ENCODE assay signal across 16 cellular contexts in genomic region chr9:136024696-136025316, GRCh38.
DNase-seq lines count a peak whose midpoint lies in the region; ATAC-seq and TF ChIP-seq lines count a peak whose summit lies in the region.
"Had no signal": no experiment of that assay in that cellular context is flagged by ENCODE, and none has a peak within 500 bp of the region (broad histone marks: within the 10 kb centered on the region; RNA-seq: fewer than 3 reads in every experiment).

No MANE protein-coding gene starts in this region.

- no peaks in the 10 kb centered on the region for H3K36me3 ChIP-seq in adrenal gland (replicated peaks in 1 of 2)
- H3K36me3 ChIP-seq in skeletal muscle satellite cell (ENCODE audit: insufficient read depth, low read length), result peaks cover 26% of the 10 kb centered on the region
- peaks cover 4% of the 10 kb centered on the region; the same call in 1 of the 2 replicates for H3K36me3 ChIP-seq in PC-3 (ENCODE audit: low read depth, low read length)

- 37 to 69% (median 52%) methylated on average over 16 of the region's 16 CpGs for WGBS in adrenal gland, 4 donors

- H3K27ac ChIP-seq in adrenal gland, result peak overlapping the region in 4 of 5 donors; percentile 32 to 67 (median 56)
- H3K27ac ChIP-seq in layer of hippocampus (ENCODE audit: low read depth, low read length), result peak overlapping the region; percentile 65
- no peak overlapping the region for H3K27ac ChIP-seq in PC-3 (ENCODE audit: low read length)

- H3K9me2 ChIP-seq in PC-3 (replicated peaks; ENCODE audit: low read length), result no peaks in the 10 kb centered on the region

- no peak overlapping the region for H3K4me3 ChIP-seq in adrenal gland
- H3K4me3 ChIP-seq in skeletal muscle satellite cell (ENCODE audit: low read length), result no peak overlapping the region
- H3K4me3 ChIP-seq in PC-3 (ENCODE audit: low read length), result no peak overlapping the region

- ATAC-seq in GM21360 (IDR thresholded peaks at IDR 0.05; ENCODE audit: unreplicated experiment) (no peak), PC-3 (no peak)
- ATAC-seq: activated naive CD4-positive, alpha-beta T cell treated with anti-CD3 and anti-CD28 coated beads, Interleukin-2, amount 50 U/mL, for 72 hours; Panc1 had no signal

- no peaks in the 10 kb centered on the region for H3F3A ChIP-seq in PC-3 (ENCODE audit: low read length, unreplicated experiment)

- H4K20me1 ChIP-seq in PC-3 (ENCODE audit: low read length), result no peaks in the 10 kb centered on the region

- H3K9me3 ChIP-seq in adrenal gland (replicated peaks in 1 of 3), result no peaks in the 10 kb centered on the region
- H3K9me3 ChIP-seq in skeletal muscle satellite cell (replicated peaks; ENCODE audit: low read length), result no peaks in the 10 kb centered on the region
- no peaks in the 10 kb centered on the region for H3K9me3 ChIP-seq in PC-3 (ENCODE audit: low read length)

- no peaks in the 10 kb centered on the region for H3K79me2 ChIP-seq in PC-3 (ENCODE audit: low read length)

- H3K4me1 ChIP-seq in adrenal gland (replicated peaks in 1 of 2), result peaks cover 0 to 10% of the 10 kb centered on the region in 2 donors
- peaks cover 18% of the 10 kb centered on the region for H3K4me1 ChIP-seq in skeletal muscle satellite cell (ENCODE audit: control insufficient read depth, insufficient read depth, low read length)
- H3K4me1 ChIP-seq in PC-3 (ENCODE audit: insufficient read depth, low read length), result no peaks in the 10 kb centered on the region

- H3K4me2 ChIP-seq in skeletal muscle satellite cell (ENCODE audit: low read length) (no peak overlapping the region), PC-3 (ENCODE audit: low read length) (no peak overlapping the region)

- intact Hi-C loops in adrenal gland (cut with DNase I) (no loop called here), PC-3 (cut with micrococcal nuclease) (no loop called here)

- H3K9ac ChIP-seq in skeletal muscle satellite cell (ENCODE audit: low read depth, low read length), result peak overlapping the region; percentile 29
- H3K9ac ChIP-seq in PC-3 (ENCODE audit: low read length), result no peak overlapping the region

- TF ChIP-seq POLR2A in adrenal gland (IDR thresholded peaks at IDR 0.05), result no peak

- no TSS peak for BruUV-seq in PC-3 (replicated peaks; lab: Mats Ljungman, UMichigan)

- CTCF ChIA-PET in PC-3 (lab: Charles Lee), result no interaction called here

- POLR2A ChIA-PET in PC-3 (lab: Charles Lee; ENCODE audit: unreplicated experiment), result no interaction called here

- H3K27me3 ChIP-seq in adrenal gland, result no peaks in the 10 kb centered on the region
- H3K27me3 ChIP-seq in layer of hippocampus (ENCODE audit: control insufficient read depth, insufficient read depth, low read length), result no peaks in the 10 kb centered on the region
- no peaks in the 10 kb centered on the region for H3K27me3 ChIP-seq in skeletal muscle satellite cell (ENCODE audit: control insufficient read depth, insufficient read depth, low read length)
- no peaks in the 10 kb centered on the region for H3K27me3 ChIP-seq in PC-3 (ENCODE audit: low read length)

- no peak for TF ChIP-seq CTCF in adrenal gland (IDR thresholded peaks at IDR 0.05)
- no peak for TF ChIP-seq CTCF in PC-3 (conservative IDR thresholded peaks at IDR 0.05; ENCODE audit: low read depth, low read length)

- DNase-seq in Ammon's horn (ENCODE audit: low spot score) (peak; percentile 31), adrenal gland (peak in 5 of 7 donors; percentile 33 to 65 (median 40)), LoVo (ENCODE audit: low spot score) (no peak), PC-3 (no peak)
- no peak for DNase-seq in activated CD4-positive, alpha-beta T cell treated with anti-CD3 and anti-CD28 coated beads, Interleukin-2, amount 50 U/mL, for 48 hours
- DNase-seq: activated CD4-positive, CD25-positive, alpha-beta regulatory T cell; activated CD8-positive, alpha-beta memory T cell treated with anti-CD3 and anti-CD28 coated beads, Interleukin-2, amount 50 U/mL, for 48 hours; immature natural killer cell; NCI-H2029; NCI-H526 treated with DMSO at 0.1 percent for 48 hours; stimulated activated CD4-positive, alpha-beta T cell treated with anti-CD3 and anti-CD28 coated beads, Interleukin-15, amount 100 ng/mL, for 24 hours had no signal

- H2AFZ ChIP-seq in PC-3 (ENCODE audit: low read length), result no peak overlapping the region

Comparison
In these comparisons a context has a peak if more than half of its experiments do, and no peak if none do; other contexts are left out.
1. DNase-seq: peak in Ammon's horn (single experiment) and adrenal gland (5 of 7); none in LoVo (single experiment), activated CD4-positive, alpha-beta T cell treated with anti-CD3 and anti-CD28 coated beads, Interleukin-2, amount 50 U/mL, for 48 hours (0 of 2) and PC-3 (single experiment).